29 cellular contexts compared by ENCODE assay signal in genomic region chr5:131767891-131768290, GRCh38.
"Had no signal": no experiment of that assay in that cellular context is flagged by ENCODE, and none has a peak within 500 bp of the region (broad histone marks: within the 10 kb centered on the region; RNA-seq: fewer than 3 reads in every experiment).

No MANE protein-coding gene starts in this region.

- H3K27me3 ChIP-seq: ascending aorta, cardiac muscle cell had no signal

- ATAC-seq: activated CD8-positive, alpha-beta memory T cell treated with anti-CD3 and anti-CD28 coated beads, Interleukin-2, amount 10 ng/mL, durations not matched to agents 7 days and 5 days; activated CD8-positive, alpha-beta T cell treated with anti-CD3 and anti-CD28 coated beads, Interleukin-2, amount 10 ng/mL, durations not matched to agents 7 days and 5 days; activated naive CD8-positive, alpha-beta T cell treated with anti-CD3 and anti-CD28 coated beads, Interleukin-2, amount 50 U/mL, for 24 hours had no signal

- H3K36me3 ChIP-seq: ascending aorta, cardiac muscle cell had no signal

- FAIRE-seq: bronchial epithelial cell, TTC549 had no signal

- H3K4me3 ChIP-seq: ascending aorta, cardiac muscle cell had no signal

- DNase-seq: activated B cell treated with CpG ODN at 0.5 μM for 24 hours; activated CD4-positive, alpha-beta memory T cell treated with anti-CD3 and anti-CD28 coated beads, Interleukin-2, amount 10 ng/mL, durations not matched to agents 7 days and 5 days; activated CD4-positive, alpha-beta T cell treated with anti-CD3 and anti-CD28 coated beads for 48 hours; activated CD4-positive, alpha-beta T cell treated with anti-CD3 and anti-CD28 coated beads, Interleukin-2, amount 10 ng/mL, durations not matched to agents 7 days and 5 days; activated CD4-positive, alpha-beta T cell treated with anti-CD3 and anti-CD28 coated beads, Interleukin-2, amount 50 U/mL, for 48 hours; activated CD4-positive, CD25-positive, alpha-beta regulatory T cell treated with anti-CD3 and anti-CD28 coated beads, Interleukin-2, amount 50 U/mL, for 72 hours; activated CD8-positive, alpha-beta memory T cell treated with anti-CD3 and anti-CD28 coated beads for 24 hours; activated CD8-positive, alpha-beta memory T cell treated with anti-CD3 and anti-CD28 coated beads, Interleukin-2, amount 10 ng/mL, durations not matched to agents 7 days and 5 days; activated CD8-positive, alpha-beta memory T cell treated with anti-CD3 and anti-CD28 coated beads, Interleukin-2, amount 50 U/mL, for 48 hours; activated CD8-positive, alpha-beta T cell treated with anti-CD3 and anti-CD28 coated beads, Interleukin-2, amount 10 ng/mL, durations not matched to agents 7 days and 5 days; activated effector memory CD4-positive, alpha-beta T cell treated with Interleukin-2 at 50 U/mL for 16 hours; activated gamma-delta T cell; activated naive CD4-positive, alpha-beta T cell treated with anti-CD3 and anti-CD28 coated beads for 36 hours; activated naive CD8-positive, alpha-beta T cell treated with anti-CD3 and anti-CD28 coated beads, Interleukin-2, amount 10 ng/mL, durations not matched to agents 7 days and 5 days; activated naive CD8-positive, alpha-beta T cell treated with anti-CD3 and anti-CD28 coated beads, Interleukin-2, amount 50 U/mL, for 24 hours; activated T-cell treated with anti-CD3 and anti-CD28 coated beads, Interleukin-2, amount 50 U/mL, for 24 hours; activated T-cell treated with anti-CD3 and anti-CD28 coated beads, Interleukin-2, amount 50 U/mL, for 48 hours; amygdala; anterior cingulate cortex; caudate nucleus; cerebellar nuclear complex; T-helper 1 cell; T-helper 2 cell; T-helper 9 cell had no signal

- H3K27ac ChIP-seq: ascending aorta, cardiac muscle cell, VCaP had no signal
